In genomic region chr15:28125673-28126651, GRCh38 we compare ENCODE assay signal across 9 cellular contexts. TPM values are rescaled to one million over a fixed set of nuclear protein-coding genes. Genes with fewer than 3 reads are reported as not detected.
DNase-seq lines count a peak whose midpoint lies in the region; ATAC-seq, FAIRE-seq and TF ChIP-seq lines count a peak whose summit lies in the region.
"Had no signal": no experiment of that assay in that cellular context is flagged by ENCODE, and none has a peak within 500 bp of the region (broad histone marks: within the 10 kb centered on the region; RNA-seq: fewer than 3 reads in every experiment).

No MANE protein-coding gene starts in this region.

- H3K79me2 ChIP-seq in hepatocyte = no peaks in the 10 kb centered on the region

- peak; percentile 46 for DNase-seq in NCI-H345 (lab: John Stamatoyannopoulos, UW)
- no peak for DNase-seq in NCI-H345 treated with DMSO at 0.1 percent for 48 hours (lab: John Stamatoyannopoulos, UW; ENCODE audit: unreplicated experiment)
- DNase-seq in LoVo (ENCODE audit: low spot score) = peak; percentile 39
- DNase-seq in hepatocyte (ENCODE audit: low spot score) = peak; percentile 81
- DNase-seq in stromal cell of bone marrow (ENCODE audit: low read depth) = peak; percentile 38
- no peak for DNase-seq in GM12892 (ENCODE audit: insufficient read length)

- H4K20me1 ChIP-seq in hepatocyte (ENCODE audit: insufficient read depth, poor library complexity, severe bottlenecking) = no peaks in the 10 kb centered on the region

- 75% methylated on average over 17 of the region's 17 CpGs for WGBS in hepatocyte (ENCODE audit: low lambda C conversion rate, missing lambda C conversion rate)

- H3K4me3 ChIP-seq in hepatocyte = no peak overlapping the region

- H3K9me3 ChIP-seq in hepatocyte (ENCODE audit: low read depth) = no peaks in the 10 kb centered on the region

- no peak for TF ChIP-seq POLR2A in GM12892 (IDR thresholded peaks at IDR 0.05; ENCODE audit: low read depth, low read length)

- H3K4me1 ChIP-seq in hepatocyte (ENCODE audit: insufficient read depth) = no peaks in the 10 kb centered on the region

- no peaks in the 10 kb centered on the region for H3K36me3 ChIP-seq in hepatocyte (replicated peaks; ENCODE audit: insufficient read depth, low read depth)

- H3K27me3 ChIP-seq in hepatocyte = no peaks in the 10 kb centered on the region

- no peak overlapping the region for H2AFZ ChIP-seq in hepatocyte

- H3K4me2 ChIP-seq in hepatocyte = no peak overlapping the region

- no peak for FAIRE-seq in GM12892 (lab: Jason Lieb, UNC)

- no peaks in the 10 kb centered on the region for H3K9me2 ChIP-seq in hepatocyte (replicated peaks; ENCODE audit: insufficient read depth)

- TF ChIP-seq CTCF in VCaP (conservative IDR thresholded peaks at IDR 0.05) (peak; percentile 84), hepatocyte (IDR thresholded peaks at IDR 0.05; ENCODE audit: poor library complexity) (peak; percentile 72)

- H3K27ac ChIP-seq in VCaP (no peak overlapping the region), hepatocyte (no peak overlapping the region)

- ATAC-seq in HG03520 (IDR thresholded peaks at IDR 0.05; ENCODE audit: unreplicated experiment) = no peak

RNA-seq across cellular contexts. Expression of gene OCA2, which starts 26.8 kb away (rescaled TPM):
- 22.6 and 25.1 TPM in 2 replicates for total RNA-seq in hepatocyte
- polyA plus RNA-seq in hepatocyte = 19.8 and 27.7 TPM in 2 replicates
- polyA plus RNA-seq in GM12892 (2012; ENCODE audit: missing spikeins) = not detected
- total RNA-seq: CD8-positive, alpha-beta memory T cell had no signal
- polyA plus RNA-seq: CD8-positive, alpha-beta memory T cell had no signal

Comparison
In these comparisons a context has a peak if more than half of its experiments do, and no peak if none do; other contexts are left out.
1. DNase-seq: peak in NCI-H345 (single experiment), LoVo (single experiment), hepatocyte (single experiment) and stromal cell of bone marrow (single experiment); none in NCI-H345 treated with DMSO at 0.1 percent for 48 hours (single experiment) and GM12892 (single experiment).